ENCODE assay signal across 1 cellular context in genomic region chr19:571127-571974, GRCh38.
A peak's percentile ranks its signal among the peaks of the same experiment; 100 is the strongest.
TF ChIP-seq lines count a peak whose summit lies in the region.

No MANE protein-coding gene starts in this region.

TF ChIP-seq in K562, 482 proteins besides CTCF, POLR2A, EP300 and RAD21 (continued from another document and continues in another):
- no peak for TF ChIP-seq ETV5 (CRISPR knock-in tag; IDR thresholded peaks at IDR 0.05; ENCODE audit: low read depth)
- TF ChIP-seq FIP1L1 (IDR thresholded peaks at IDR 0.05; ENCODE audit: low read depth, low read length, poor library complexity, severe bottlenecking) = no peak
- TF ChIP-seq KLF10 (CRISPR knock-in tag; IDR thresholded peaks at IDR 0.05) = no peak
- TF ChIP-seq TCF7L2 (IDR thresholded peaks at IDR 0.05; ENCODE audit: low read depth, low read length) = no peak
- TF ChIP-seq RBM15 (IDR thresholded peaks at IDR 0.05; ENCODE audit: insufficient read depth, low read length) = no peak
- no peak for TF ChIP-seq ID3 (CRISPR knock-in tag; IDR thresholded peaks at IDR 0.05)
- TF ChIP-seq ID3 (tag; IDR thresholded peaks at IDR 0.05) = no peak
- TF ChIP-seq PHF8 (IDR thresholded peaks at IDR 0.05; ENCODE audit: borderline replicate concordance, low read length) = peak; percentile 27; the same call in 1 of the 2 replicates
- TF ChIP-seq CEBPG (CRISPR knock-in tag; IDR thresholded peaks at IDR 0.05) = peak; percentile 45
- TF ChIP-seq CEBPG (tag; conservative IDR thresholded peaks at IDR 0.05 in 1 of 2, IDR thresholded peaks at IDR 0.05 in 1 of 2) = no peak
- TF ChIP-seq ZNF263 (CRISPR knock-in tag; IDR thresholded peaks at IDR 0.05; ENCODE audit: borderline replicate concordance) = no peak
- no peak for TF ChIP-seq NR3C1 (CRISPR knock-in tag; IDR thresholded peaks at IDR 0.05)
- TF ChIP-seq KDM1A (IDR thresholded peaks at IDR 0.05) = peak in 1 of 2 experiments; percentile 24; a peak in 1 of 4 replicates
- TF ChIP-seq E2F1 (CRISPR knock-in tag; IDR thresholded peaks at IDR 0.05) = peak; percentile 34; the same call in 1 of the 2 replicates
- peak; percentile 82; the same call in 1 of the 2 replicates for TF ChIP-seq KAT7 (CRISPR knock-in tag; IDR thresholded peaks at IDR 0.05; ENCODE audit: borderline replicate concordance)
- peak; percentile 71; the same call in 1 of the 2 replicates for TF ChIP-seq OTX1 (CRISPR knock-in tag; IDR thresholded peaks at IDR 0.05)
- peak; percentile 47; the same call in 1 of the 2 replicates for TF ChIP-seq SPI1 (IDR thresholded peaks at IDR 0.05; ENCODE audit: borderline replicate concordance, low read depth, low read length)
- TF ChIP-seq THAP7 (CRISPR knock-in tag; IDR thresholded peaks at IDR 0.05) = no peak
- no peak for TF ChIP-seq MCM3 (IDR thresholded peaks at IDR 0.05)
- no peak for TF ChIP-seq POU5F1 (IDR thresholded peaks at IDR 0.05; ENCODE audit: borderline replicate concordance, low read depth, low read length, partially characterized antibody)
- TF ChIP-seq CHD7 (IDR thresholded peaks at IDR 0.05; ENCODE audit: low read depth, low read length) = no peak
- TF ChIP-seq XRCC5 (IDR thresholded peaks at IDR 0.05; ENCODE audit: low read depth, low read length) = no peak
- no peak for TF ChIP-seq DIDO1 (tag; IDR thresholded peaks at IDR 0.05; ENCODE audit: low read depth)
- no peak for TF ChIP-seq E2F4 (CRISPR knock-in tag; IDR thresholded peaks at IDR 0.05; ENCODE audit: low read depth)
- TF ChIP-seq SRSF3 (IDR thresholded peaks at IDR 0.05; ENCODE audit: insufficient read depth, low read length) = 0 out of 2 replicates have a peak, but pooled peaks have one; percentile 88
- no peak for TF ChIP-seq RAD51 (IDR thresholded peaks at IDR 0.05; ENCODE audit: borderline replicate concordance, low read depth)
- TF ChIP-seq SREBF2 (CRISPR knock-in tag; IDR thresholded peaks at IDR 0.05) = no peak
- TF ChIP-seq ZKSCAN3 (CRISPR knock-in tag; IDR thresholded peaks at IDR 0.05) = no peak
- no peak for TF ChIP-seq SMARCA5 (IDR thresholded peaks at IDR 0.05)
- TF ChIP-seq ZNF644 (tag; IDR thresholded peaks at IDR 0.05; ENCODE audit: low read depth) = no peak
- TF ChIP-seq MITF (IDR thresholded peaks at IDR 0.05) = no peak
- TF ChIP-seq ELF2 (CRISPR knock-in tag; IDR thresholded peaks at IDR 0.05) = no peak
- TF ChIP-seq ZNF224 (CRISPR knock-in tag; IDR thresholded peaks at IDR 0.05) = no peak
- no peak for TF ChIP-seq ZNF316 (IDR thresholded peaks at IDR 0.05)
- TF ChIP-seq LEF1 (IDR thresholded peaks at IDR 0.05) = no peak
- no peak for TF ChIP-seq HNRNPLL (IDR thresholded peaks at IDR 0.05; ENCODE audit: low read depth, low read length, poor library complexity, severe bottlenecking)
- TF ChIP-seq CBFB (CRISPR knock-in tag; IDR thresholded peaks at IDR 0.05) = no peak
- TF ChIP-seq HNRNPUL1 (IDR thresholded peaks at IDR 0.05; ENCODE audit: low read length) = no peak
- TF ChIP-seq STAT6 (CRISPR knock-in tag; IDR thresholded peaks at IDR 0.05) = no peak
- TF ChIP-seq ZNF408 (CRISPR knock-in tag; IDR thresholded peaks at IDR 0.05; ENCODE audit: low read depth) = no peak
- TF ChIP-seq ZNF655 (CRISPR knock-in tag; IDR thresholded peaks at IDR 0.05) = no peak
- no peak for TF ChIP-seq TCFL5 (CRISPR knock-in tag; conservative IDR thresholded peaks at IDR 0.05)
- TF ChIP-seq SNIP1 (IDR thresholded peaks at IDR 0.05; ENCODE audit: low read depth) = no peak
- no peak for TF ChIP-seq ATF4 (CRISPR knock-in tag; IDR thresholded peaks at IDR 0.05)
- no peak for TF ChIP-seq PRPF4 (IDR thresholded peaks at IDR 0.05; ENCODE audit: insufficient read depth, low read depth, low read length, poor library complexity, severe bottlenecking)
- TF ChIP-seq GTF2A2 (tag; IDR thresholded peaks at IDR 0.05) = no peak
